ENCODE assay signal across 9 cellular contexts in genomic region chr10:120949511-120950102, GRCh38.
DNase-seq lines count a peak whose midpoint lies in the region; ATAC-seq, FAIRE-seq and TF ChIP-seq lines count a peak whose summit lies in the region.
"Had no signal": no experiment of that assay in that cellular context is flagged by ENCODE, and none has a peak within 500 bp of the region (broad histone marks: within the 10 kb centered on the region; RNA-seq: fewer than 3 reads in every experiment).

No MANE protein-coding gene starts in this region.

- H3K27ac ChIP-seq in GM12878 (ENCODE audit: control insufficient read depth, insufficient read depth): no peak overlapping the region
- no peak overlapping the region for H3K27ac ChIP-seq in HepG2 (ENCODE audit: extremely low read length, insufficient read depth, low read length)
- H3K27ac ChIP-seq in stomach smooth muscle (ENCODE audit: low read length): no peak overlapping the region

- no peak for DNase-seq in T-helper 2 cell treated with Interferon-gamma antibody and Interleukin-4, amounts not matched to agents 5 μg/mL and 100 μg/mL, for 36 hours (ENCODE audit: low spot score)
- DNase-seq in T-helper 2 cell: no peak
- DNase-seq in GM12878 (ENCODE audit: low read depth, low spot score): no peak
- DNase-seq in HepG2 (ENCODE audit: low spot score): no peak
- DNase-seq in activated gamma-delta T cell (lab: John Stamatoyannopoulos, UW): no peak
- DNase-seq in NCI-H2227 treated with DMSO at 0.1 percent for 48 hours (lab: John Stamatoyannopoulos, UW): no peak
- DNase-seq: T1000 had no signal

- H3K4me1 Mint-ChIP-seq in T-helper 2 cell treated with Interferon-gamma antibody and Interleukin-4, amounts not matched to agents 5 μg/mL and 100 μg/mL, for 36 hours (ENCODE audit: low read depth): peaks cover 6% of the 10 kb centered on the region

- H3K9me3 ChIP-seq in GM12878 (replicated peaks; ENCODE audit: control insufficient read depth, insufficient read depth, low read length) (peaks cover 2% of the 10 kb centered on the region; the same call in 1 of the 3 replicates), HepG2 (ENCODE audit: low read length) (no peaks in the 10 kb centered on the region), stomach smooth muscle (ENCODE audit: control insufficient read depth in 2 of 2, low read length in 2 of 2) (peaks cover 7 to 12% of the 10 kb centered on the region in 2 donors)

- H3K36me3 ChIP-seq in GM12878 (ENCODE audit: control insufficient read depth in 2 of 2, insufficient read depth in 2 of 2, low read length in 1 of 2): no peaks in the 10 kb centered on the region
- H3K36me3 ChIP-seq in HepG2 (replicated peaks in 1 of 2; ENCODE audit: control insufficient read depth in 1 of 2, insufficient read depth in 2 of 2, low read length in 2 of 2): no peaks in the 10 kb centered on the region
- no peaks in the 10 kb centered on the region for H3K36me3 ChIP-seq in stomach smooth muscle (ENCODE audit: control insufficient read depth in 2 of 2, insufficient read depth in 2 of 2, low read length in 2 of 2)

- RAD21 ChIA-PET in GM12878 (lab: Charles Lee; ENCODE audit: unreplicated experiment): interaction anchor here (0.7 to 1.1 kb wide), 2 partner anchors 659 to 999 kb away, joined by 3 to 4 read pairs; no protein-coding TSS in a partner anchor

- SMC1A ChIA-PET in GM12878 (lab: Charles Lee; ENCODE audit: uncharacterized antibody, unreplicated experiment): interaction anchor here (1.3 kb wide), 1 partner anchor 937 kb away, joined by 4 read pairs; no protein-coding TSS in a partner anchor

- CTCF ChIA-PET in GM12878 (lab: Yijun Ruan, JAX): interaction anchor here (0.6 to 1.7 kb wide), 12 partner anchors 8 to 951 kb away, joined by 3 to 7 read pairs (median 3); no protein-coding TSS in a partner anchor
- CTCF ChIA-PET in HepG2 (lab: Yijun Ruan, JAX; ENCODE audit: low intra/inter-chr PET ratio, low total read pairs): interaction anchor here (1.2 kb wide), 1 partner anchor 659 kb away, joined by 9 read pairs; no protein-coding TSS in a partner anchor

- TF ChIP-seq POLR2A in GM12878 (IDR thresholded peaks at IDR 0.05; ENCODE audit: low read depth, low read length) (no peak), HepG2 (IDR thresholded peaks at IDR 0.05; ENCODE audit: insufficient read depth in 1 of 2, low read depth in 2 of 2, low read length in 2 of 2) (no peak)

- in situ Hi-C loops in GM12878 (cut with MboI): loop anchor here (5.0 kb wide), 1 partner anchor 783 kb away; no protein-coding TSS in a partner anchor
- in situ Hi-C loops in HepG2 (cut with HindIII; ENCODE audit: extremely low pct_ligation_motif_present, low pct_unique_long_range_greater_than_20kb): loop anchor here (5.0 kb wide), 2 partner anchors 658 to 938 kb away; no protein-coding TSS in a partner anchor

- FAIRE-seq in GM12878 (lab: Jason Lieb, UNC) (no peak), HepG2 (lab: Jason Lieb, UNC) (no peak)

- H3K27me3 Mint-ChIP-seq in T-helper 2 cell treated with Interferon-gamma antibody and Interleukin-4, amounts not matched to agents 5 μg/mL and 100 μg/mL, for 36 hours (ENCODE audit: low read depth): peaks cover 32% of the 10 kb centered on the region

- POLR2A ChIA-PET in GM12878 (lab: Charles Lee): no interaction called here
- POLR2A ChIA-PET in HepG2 (lab: Yijun Ruan, JAX): no interaction called here

- no peak for TF ChIP-seq RAD21 in GM12878 (IDR thresholded peaks at IDR 0.05; ENCODE audit: insufficient read depth, low read depth, low read length)
- no peak for TF ChIP-seq RAD21 in HepG2 (CRISPR knock-in tag; IDR thresholded peaks at IDR 0.05)

- H3K9ac ChIP-seq in GM12878 (ENCODE audit: control insufficient read depth, insufficient read depth, low read length) (no peak overlapping the region), HepG2 (ENCODE audit: insufficient read depth, low read depth, low read length) (no peak overlapping the region), stomach smooth muscle (ENCODE audit: low read length in 2 of 2) (no peak overlapping the region)

- WGBS in GM12878 (ENCODE audit: insufficient coverage, insufficient replicate concordance, low lambda C conversion rate, missing lambda C conversion rate): 23% methylated on average over 31 of the region's 31 CpGs
- WGBS in HepG2 (ENCODE audit: low lambda C conversion rate): 82% methylated on average over 26 of the region's 31 CpGs

- H2AFZ ChIP-seq in GM12878 (ENCODE audit: control insufficient read depth, low read depth, low read length) (no peak overlapping the region), HepG2 (ENCODE audit: low read length) (no peak overlapping the region)

- no peaks in the 10 kb centered on the region for H3K36me3 Mint-ChIP-seq in T-helper 2 cell treated with Interferon-gamma antibody and Interleukin-4, amounts not matched to agents 5 μg/mL and 100 μg/mL, for 36 hours (ENCODE audit: low read depth)

- H3K4me2 ChIP-seq in GM12878 (ENCODE audit: control insufficient read depth, insufficient read depth): no peak overlapping the region; the same call in 1 of the 2 replicates
- peak overlapping the region; percentile 61; the same call in 1 of the 2 replicates for H3K4me2 ChIP-seq in HepG2 (ENCODE audit: low read depth, low read length)

- no peak for TF ChIP-seq EP300 in GM12878 (IDR thresholded peaks at IDR 0.05; ENCODE audit: borderline replicate concordance in 1 of 2, control insufficient read depth in 1 of 2, low read depth in 2 of 2, low read length in 2 of 2)
- no peak for TF ChIP-seq EP300 in HepG2 (IDR thresholded peaks at IDR 0.05; ENCODE audit: low read depth in 2 of 2, low read length in 2 of 2)
- TF ChIP-seq EP300 in HepG2 (CRISPR knock-in tag; IDR thresholded peaks at IDR 0.05; ENCODE audit: borderline replicate concordance): no peak

- ATAC-seq in GM12878 (peak; percentile 11; the same call in 1 of the 3 replicates), HepG2 (peak; percentile 15; the same call in 2 of the 3 replicates), GM21723 (IDR thresholded peaks at IDR 0.05; ENCODE audit: unreplicated experiment) (no peak)

- no peaks in the 10 kb centered on the region for H3K4me1 ChIP-seq in GM12878 (ENCODE audit: control insufficient read depth, insufficient read depth, low read length)
- H3K4me1 ChIP-seq in HepG2 (ENCODE audit: insufficient read depth, low read length): no peaks in the 10 kb centered on the region
- H3K4me1 ChIP-seq in stomach smooth muscle (ENCODE audit: control insufficient read depth, insufficient read depth, low read length): peaks cover 21% of the 10 kb centered on the region

- H3K27ac Mint-ChIP-seq in T-helper 2 cell treated with Interferon-gamma antibody and Interleukin-4, amounts not matched to agents 5 μg/mL and 100 μg/mL, for 36 hours: no peak overlapping the region

- no TSS peak for BruUV-seq in GM12878 (replicated peaks; lab: Mats Ljungman, UMichigan)
- BruUV-seq in HepG2 (replicated peaks; lab: Mats Ljungman, UMichigan): no TSS peak

- H3K79me2 ChIP-seq in GM12878 (ENCODE audit: control insufficient read depth, insufficient read depth, low read length): no peaks in the 10 kb centered on the region
- no peaks in the 10 kb centered on the region for H3K79me2 ChIP-seq in HepG2 (ENCODE audit: insufficient read depth, low read length)

- intact Hi-C loops in GM12878 (cut with micrococcal nuclease; ENCODE audit: unreplicated experiment): no loop called here
- intact Hi-C loops in HepG2 (cut with micrococcal nuclease; ENCODE audit: unreplicated experiment): loop anchor here (5.0 kb wide), 1 partner anchor 123 kb away; no protein-coding TSS in a partner anchor

- H3K9me3 Mint-ChIP-seq in T-helper 2 cell treated with Interferon-gamma antibody and Interleukin-4, amounts not matched to agents 5 μg/mL and 100 μg/mL, for 36 hours: no peaks in the 10 kb centered on the region

- no peak for TF ChIP-seq CTCF in GM12878 (IDR thresholded peaks at IDR 0.05 in 2 of 3, conservative IDR thresholded peaks at IDR 0.05 in 1 of 3; ENCODE audit: control insufficient read depth in 2 of 3, extremely low read depth in 1 of 3, insufficient read depth in 1 of 3, low read depth in 3 of 3, low read length in 3 of 3)
- no peak for TF ChIP-seq CTCF in HepG2 (CRISPR knock-in tag; IDR thresholded peaks at IDR 0.05)

- peaks cover 8 to 11% of the 10 kb centered on the region in 2 experiments for H3K27me3 ChIP-seq in GM12878 (replicated peaks in 1 of 2; ENCODE audit: control insufficient read depth in 2 of 2, insufficient read depth in 2 of 2, low read length in 1 of 2)
- H3K27me3 ChIP-seq in HepG2 (ENCODE audit: control insufficient read depth in 1 of 2, insufficient read depth in 2 of 2, low read length in 2 of 2): peaks cover 0 to 11% of the 10 kb centered on the region in 2 experiments; a peak in 3 of 5 replicates
- H3K27me3 ChIP-seq in stomach smooth muscle (ENCODE audit: control insufficient read depth in 1 of 2, insufficient read depth in 2 of 2, low read length in 2 of 2): peaks cover 9% of the 10 kb centered on the region in 2 donors

- H3K4me3 Mint-ChIP-seq in T-helper 2 cell treated with Interferon-gamma antibody and Interleukin-4, amounts not matched to agents 5 μg/mL and 100 μg/mL, for 36 hours: peak overlapping the region; percentile 38

- H3K4me3 ChIP-seq in GM12878: no peak overlapping the region
- H3K4me3 ChIP-seq in HepG2 (replicated peaks in 1 of 3; ENCODE audit: insufficient read depth in 1 of 3, low read depth in 2 of 3, low read length in 3 of 3): no peak overlapping the region
- H3K4me3 ChIP-seq in stomach smooth muscle (ENCODE audit: low read length in 2 of 2): peak overlapping the region; percentile 60 to 72

- no peaks in the 10 kb centered on the region for H4K20me1 ChIP-seq in GM12878 (ENCODE audit: control insufficient read depth, insufficient read depth)
- no peaks in the 10 kb centered on the region for H4K20me1 ChIP-seq in HepG2 (ENCODE audit: insufficient read depth, low read length)

TF ChIP-seq in GM12878, 131 proteins besides CTCF, POLR2A, EP300 and RAD21:
- no peak for TF ChIP-seq IKZF2 (IDR thresholded peaks at IDR 0.05)
- no peak for TF ChIP-seq FOS (IDR thresholded peaks at IDR 0.05; ENCODE audit: borderline replicate concordance, extremely low read depth, insufficient read length)
TF ChIP-seq in GM12878: peak in this region for 0.

TF ChIP-seq in HepG2, 621 proteins besides CTCF, POLR2A, EP300 and RAD21 (continues in another document):
- TF ChIP-seq SRY (CRISPR knock-in tag; IDR thresholded peaks at IDR 0.05) (no peak), ZFX (CRISPR knock-in tag; IDR thresholded peaks at IDR 0.05; ENCODE audit: low read depth) (no peak), SMAD3 (CRISPR knock-in tag; IDR thresholded peaks at IDR 0.05) (no peak), ZNF768 (CRISPR knock-in tag; IDR thresholded peaks at IDR 0.05) (no peak), RAD51 (IDR thresholded peaks at IDR 0.05; ENCODE audit: borderline replicate concordance) (no peak), PTBP1 (IDR thresholded peaks at IDR 0.05; ENCODE audit: low read depth, low read length, poor library complexity, severe bottlenecking) (no peak), ZNF839 (CRISPR knock-in tag; IDR thresholded peaks at IDR 0.05; ENCODE audit: borderline replicate concordance) (no peak), AHR (CRISPR knock-in tag; IDR thresholded peaks at IDR 0.05) (no peak), ZNF75D (CRISPR knock-in tag; IDR thresholded peaks at IDR 0.05; ENCODE audit: borderline replicate concordance) (no peak), SOX13 (IDR thresholded peaks at IDR 0.05) (no peak), SOX13 (CRISPR knock-in tag; conservative IDR thresholded peaks at IDR 0.05 in 1 of 2, IDR thresholded peaks at IDR 0.05 in 1 of 2) (no peak)

Comparison
In these comparisons a context has a peak if more than half of its experiments do, and no peak if none do; other contexts are left out.
1. H3K4me3 ChIP-seq: peak in stomach smooth muscle (2 of 2); none in GM12878 (single experiment) and HepG2 (0 of 3).